In genomic region chr20:51044796-51045195, GRCh38 we compare ENCODE assay signal across 8 cellular contexts. TPM values are rescaled to one million over a fixed set of nuclear protein-coding genes. Genes with fewer than 3 reads are reported as not detected.
"Had no signal": no experiment of that assay in that cellular context is flagged by ENCODE, and none has a peak within 500 bp of the region (broad histone marks: within the 10 kb centered on the region; RNA-seq: fewer than 3 reads in every experiment).

No MANE protein-coding gene starts in this region.

- H3K27ac ChIP-seq: GM23248 had no signal

- H3K4me3 Mint-ChIP-seq: HFFc6 had no signal

- H3K27ac Mint-ChIP-seq: HFFc6 had no signal

- H3K4me1 ChIP-seq: HAP-1 had no signal

- H3K9me3 Mint-ChIP-seq: HFFc6 had no signal

- ATAC-seq: HCT116 had no signal

- H3K9me3 ChIP-seq: HAP-1 had no signal

- H3K4me3 ChIP-seq: GM23248, HAP-1 had no signal

- DNase-seq: GM23248, GOT3, H7, HFFc6, IMR-90 had no signal

- H3K36me3 ChIP-seq: HAP-1 had no signal

RNA-seq across cellular contexts. Expression of gene KCNG1, which starts 21.9 kb away (rescaled TPM):
- total RNA-seq: HT-29 had no signal
